15 cellular contexts compared by ENCODE assay signal in the genomic region with DNA sequence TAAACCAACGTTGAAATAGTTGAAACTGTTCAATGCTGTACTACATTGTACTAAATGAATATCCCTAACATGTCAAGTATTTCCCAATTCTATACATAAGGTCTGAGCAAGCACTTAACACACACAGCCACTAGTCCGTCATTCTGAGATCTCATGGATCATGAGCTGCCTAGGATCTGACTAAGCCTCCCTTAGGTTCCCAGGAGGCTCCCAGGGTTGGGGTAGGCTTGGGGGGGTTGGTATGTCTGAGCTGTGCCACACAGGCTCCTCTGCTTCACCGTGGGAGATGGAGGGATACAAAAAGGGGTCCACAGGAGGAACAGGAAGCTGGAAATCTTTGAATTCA. TPM values are rescaled to one million over a fixed set of nuclear protein-coding genes. Genes with fewer than 3 reads are reported as not detected.
DNase-seq lines count a peak whose midpoint lies in the region; ATAC-seq and TF ChIP-seq lines count a peak whose summit lies in the region.
"Had no signal": no experiment of that assay in that cellular context is flagged by ENCODE, and none has a peak within 500 bp of the region (broad histone marks: within the 10 kb centered on the region; RNA-seq: fewer than 3 reads in every experiment).

No MANE protein-coding gene starts in this region.

- DNase-seq in activated naive CD4-positive, alpha-beta T cell treated with anti-CD3 and anti-CD28 coated beads for 36 hours = no peak
- no peak for DNase-seq in activated naive CD4-positive, alpha-beta T cell treated with Interleukin-2 at 50 U/mL for 16 hours
- no peak for DNase-seq in activated T-helper 2 cell treated with anti-CD3 and anti-CD28 coated beads, Interferon-gamma antibody, Interleukin-2, Interleukin-4, amounts not matched to agents 10 μg/mL and 5 μg/mL and 100 μg/mL, durations not matched to agents 14 hours and 24 hours and 36 hours (ENCODE audit: low spot score)
- DNase-seq in fibroblast of the aortic adventitia (ENCODE audit: low read depth) (peak; percentile 12), NCI-H187 (lab: John Stamatoyannopoulos, UW) (no peak), iPS-NIHi7 (ENCODE audit: extremely low spot score) (no peak)
- DNase-seq in stimulated activated naive B cell treated with anti-CD40 and anti-IgM and Interleukin-4, amounts not matched to agents 10 μg/mL and 1 μg/mL and 100 μg/mL, for 72 hours = no peak
- no peak for DNase-seq in stimulated activated CD4-positive, alpha-beta T cell treated with anti-CD3 and anti-CD28 coated beads, Interleukin-4, amount 100 ng/mL, for 24 hours
- DNase-seq: activated CD4-positive, alpha-beta T cell treated with anti-CD3 and anti-CD28 coated beads, Interleukin-2, amount 50 U/mL, for 1 hour; Kasumi-1; NCI-H2081; NK-92 treated with Interleukin-12 subunit alpha and Interleukin-12 subunit beta, amount 100 ng/mL, for 24 hours; posterior cingulate gyrus; stimulated activated CD4-positive, alpha-beta T cell treated with anti-CD3 and anti-CD28 coated beads, Interleukin-1b, Interleukin-23, amount 100 ng/mL, for 48 hours had no signal

- H3K27ac Mint-ChIP-seq in activated naive CD4-positive, alpha-beta T cell treated with anti-CD3 and anti-CD28 coated beads for 36 hours = peak overlapping the region; percentile 98
- H3K27ac Mint-ChIP-seq in activated T-helper 2 cell treated with anti-CD3 and anti-CD28 coated beads, Interferon-gamma antibody, Interleukin-2, Interleukin-4, amounts not matched to agents 10 μg/mL and 5 μg/mL and 100 μg/mL, durations not matched to agents 14 hours and 24 hours and 36 hours = peak overlapping the region; percentile 98
- H3K27ac Mint-ChIP-seq in stimulated activated naive B cell treated with anti-CD40 and anti-IgM and Interleukin-4, amounts not matched to agents 10 μg/mL and 1 μg/mL and 100 μg/mL, for 72 hours = peak overlapping the region; percentile 82

- intact Hi-C loops in activated naive CD4-positive, alpha-beta T cell treated with anti-CD3 and anti-CD28 coated beads for 36 hours (cut with micrococcal nuclease) = loop anchor here (10.0 kb wide), 2 partner anchors 494 to 1486 kb away; no protein-coding TSS in a partner anchor
- intact Hi-C loops in activated T-helper 2 cell treated with anti-CD3 and anti-CD28 coated beads, Interferon-gamma antibody, Interleukin-2, Interleukin-4, amounts not matched to agents 10 μg/mL and 5 μg/mL and 100 μg/mL, durations not matched to agents 14 hours and 24 hours and 36 hours (cut with micrococcal nuclease) = no loop called here

- ATAC-seq in stimulated activated naive B cell treated with anti-CD40 and anti-IgM and Interleukin-4, amounts not matched to agents 10 μg/mL and 1 μg/mL and 100 μg/mL, for 72 hours (replicated peaks) = no peak

- no peak overlapping the region for H3K4me3 ChIP-seq in fibroblast of the aortic adventitia (ENCODE audit: low read depth, low read length)
- H3K4me3 ChIP-seq: ascending aorta had no signal

- H3K9me3 Mint-ChIP-seq in activated naive CD4-positive, alpha-beta T cell treated with anti-CD3 and anti-CD28 coated beads for 36 hours = no peaks in the 10 kb centered on the region
- H3K9me3 Mint-ChIP-seq in activated T-helper 2 cell treated with anti-CD3 and anti-CD28 coated beads, Interferon-gamma antibody, Interleukin-2, Interleukin-4, amounts not matched to agents 10 μg/mL and 5 μg/mL and 100 μg/mL, durations not matched to agents 14 hours and 24 hours and 36 hours = no peaks in the 10 kb centered on the region
- H3K9me3 Mint-ChIP-seq in stimulated activated naive B cell treated with anti-CD40 and anti-IgM and Interleukin-4, amounts not matched to agents 10 μg/mL and 1 μg/mL and 100 μg/mL, for 72 hours = no peaks in the 10 kb centered on the region

- no peak for TF ChIP-seq CTCF in fibroblast of the aortic adventitia (IDR thresholded peaks at IDR 0.05; ENCODE audit: insufficient read depth, low read length)

- H3K4me1 Mint-ChIP-seq in activated naive CD4-positive, alpha-beta T cell treated with anti-CD3 and anti-CD28 coated beads for 36 hours (ENCODE audit: low read depth) = peaks cover 90% of the 10 kb centered on the region
- peaks cover 91% of the 10 kb centered on the region for H3K4me1 Mint-ChIP-seq in activated T-helper 2 cell treated with anti-CD3 and anti-CD28 coated beads, Interferon-gamma antibody, Interleukin-2, Interleukin-4, amounts not matched to agents 10 μg/mL and 5 μg/mL and 100 μg/mL, durations not matched to agents 14 hours and 24 hours and 36 hours (ENCODE audit: low read depth)
- H3K4me1 Mint-ChIP-seq in stimulated activated naive B cell treated with anti-CD40 and anti-IgM and Interleukin-4, amounts not matched to agents 10 μg/mL and 1 μg/mL and 100 μg/mL, for 72 hours = peaks cover 26 to 82% of the 10 kb centered on the region in 2 donors

- H3K27me3 Mint-ChIP-seq in activated naive CD4-positive, alpha-beta T cell treated with anti-CD3 and anti-CD28 coated beads for 36 hours (ENCODE audit: low read depth) = no peaks in the 10 kb centered on the region
- H3K27me3 Mint-ChIP-seq in activated T-helper 2 cell treated with anti-CD3 and anti-CD28 coated beads, Interferon-gamma antibody, Interleukin-2, Interleukin-4, amounts not matched to agents 10 μg/mL and 5 μg/mL and 100 μg/mL, durations not matched to agents 14 hours and 24 hours and 36 hours (ENCODE audit: low read depth) = no peaks in the 10 kb centered on the region
- no peaks in the 10 kb centered on the region for H3K27me3 Mint-ChIP-seq in stimulated activated naive B cell treated with anti-CD40 and anti-IgM and Interleukin-4, amounts not matched to agents 10 μg/mL and 1 μg/mL and 100 μg/mL, for 72 hours

- CTCF ChIA-PET in activated naive CD4-positive, alpha-beta T cell treated with anti-CD3 and anti-CD28 coated beads for 36 hours (lab: Charles Lee) = interaction anchor here (1.0 to 9.6 kb wide), 2 partner anchors 111 to 132 kb away, joined by 3 to 352 read pairs; no protein-coding TSS in a partner anchor

- H3K4me3 Mint-ChIP-seq in activated naive CD4-positive, alpha-beta T cell treated with anti-CD3 and anti-CD28 coated beads for 36 hours = peak overlapping the region; percentile 64
- H3K4me3 Mint-ChIP-seq in activated T-helper 2 cell treated with anti-CD3 and anti-CD28 coated beads, Interferon-gamma antibody, Interleukin-2, Interleukin-4, amounts not matched to agents 10 μg/mL and 5 μg/mL and 100 μg/mL, durations not matched to agents 14 hours and 24 hours and 36 hours (ENCODE audit: low read depth) = peak overlapping the region; percentile 97
- H3K4me3 Mint-ChIP-seq in stimulated activated naive B cell treated with anti-CD40 and anti-IgM and Interleukin-4, amounts not matched to agents 10 μg/mL and 1 μg/mL and 100 μg/mL, for 72 hours = peak overlapping the region in 1 of 2 donors; percentile 16

- peaks cover 54% of the 10 kb centered on the region for H3K36me3 Mint-ChIP-seq in activated naive CD4-positive, alpha-beta T cell treated with anti-CD3 and anti-CD28 coated beads for 36 hours (ENCODE audit: low read depth)
- H3K36me3 Mint-ChIP-seq in activated T-helper 2 cell treated with anti-CD3 and anti-CD28 coated beads, Interferon-gamma antibody, Interleukin-2, Interleukin-4, amounts not matched to agents 10 μg/mL and 5 μg/mL and 100 μg/mL, durations not matched to agents 14 hours and 24 hours and 36 hours (ENCODE audit: low read depth) = peaks cover 97% of the 10 kb centered on the region
- H3K36me3 Mint-ChIP-seq in stimulated activated naive B cell treated with anti-CD40 and anti-IgM and Interleukin-4, amounts not matched to agents 10 μg/mL and 1 μg/mL and 100 μg/mL, for 72 hours = peaks cover 30 to 32% of the 10 kb centered on the region in 2 donors

RNA-seq across cellular contexts. Expression of a gene that starts 5.9 kb away (rescaled TPM):
- 10 to 100 TPM; 44.2 to 44.9 TPM for total RNA-seq in activated naive CD4-positive, alpha-beta T cell treated with anti-CD3 and anti-CD28 coated beads for 36 hours
- 108 and 113 TPM in 2 replicates for total RNA-seq in activated T-helper 2 cell treated with anti-CD3 and anti-CD28 coated beads, Interferon-gamma antibody, Interleukin-2, Interleukin-4, amounts not matched to agents 10 μg/mL and 5 μg/mL and 100 μg/mL, durations not matched to agents 14 hours and 24 hours and 36 hours
- 0.09 TPM in 1 of 2 replicates, not detected in the other for total RNA-seq in fibroblast of the aortic adventitia (ENCODE audit: low replicate concordance)
- total RNA-seq: ascending aorta had no signal

Comparison
In these comparisons a context has a peak if more than half of its experiments do, and no peak if none do; other contexts are left out.
1. RNA of a gene that starts 5.9 kb away (total RNA-seq): 108 to 113 TPM in activated T-helper 2 cell treated with anti-CD3 and anti-CD28 coated beads, Interferon-gamma antibody, Interleukin-2, Interleukin-4, amounts not matched to agents 10 μg/mL and 5 μg/mL and 100 μg/mL, durations not matched to agents 14 hours and 24 hours and 36 hours and 44.2 to 44.9 TPM in activated naive CD4-positive, alpha-beta T cell treated with anti-CD3 and anti-CD28 coated beads for 36 hours; 0.09 TPM in fibroblast of the aortic adventitia; every median in the first group is over 10 times any median in the second.
2. Peak in every context shown above with its lines, with median percentiles within 50 percentile points of each other: H3K27ac Mint-ChIP-seq.